1 cellular context compared by ENCODE assay signal in the genomic region with DNA sequence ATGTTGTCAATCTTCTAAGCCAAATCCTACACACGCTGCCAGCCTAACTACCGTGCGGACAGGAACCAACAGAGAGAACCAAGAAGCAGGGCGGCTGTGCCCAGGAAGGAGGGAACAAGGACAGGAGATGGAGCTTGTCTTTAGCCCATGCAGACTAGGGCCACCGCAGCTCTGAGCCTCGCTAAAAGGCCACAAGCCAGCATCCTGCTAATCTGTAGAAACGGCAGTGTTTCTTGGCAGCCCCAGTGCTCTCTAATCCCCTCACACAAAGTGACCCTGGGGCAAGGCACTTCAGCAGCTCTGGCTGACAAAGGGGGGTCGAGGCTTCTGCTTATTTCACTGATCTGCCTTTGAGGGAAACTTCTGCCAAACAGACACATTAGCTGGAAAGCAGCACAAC.
TF ChIP-seq lines count a peak whose summit lies in the region.

No MANE protein-coding gene starts in this region.

TF ChIP-seq in K562, 482 proteins besides CTCF, POLR2A, EP300 and RAD21:
- TF ChIP-seq SMARCA5 (IDR thresholded peaks at IDR 0.05) (no peak), KAT2B (IDR thresholded peaks at IDR 0.05; ENCODE audit: low read depth, low read length) (no peak), MAFF (IDR thresholded peaks at IDR 0.05; ENCODE audit: low read length) (no peak), GTF2F1 (IDR thresholded peaks at IDR 0.05; ENCODE audit: low read depth, low read length) (no peak), EP400 (IDR thresholded peaks at IDR 0.05) (no peak), SIN3B (IDR thresholded peaks at IDR 0.05; ENCODE audit: low read depth) (no peak), FOXA3 (CRISPR knock-in tag; conservative IDR thresholded peaks at IDR 0.05 in 1 of 2, IDR thresholded peaks at IDR 0.05 in 1 of 2) (no peak), SMAD1 (IDR thresholded peaks at IDR 0.05; ENCODE audit: low read depth, low read length, partially characterized antibody) (no peak), GTF2B (IDR thresholded peaks at IDR 0.05; ENCODE audit: extremely low read depth, insufficient read length) (no peak), SNRNP70 (optimal IDR thresholded peaks at IDR 0.05; ENCODE audit: low read depth, low read length) (no peak), ZNF311 (CRISPR knock-in tag; IDR thresholded peaks at IDR 0.05) (no peak), GTF2A2 (tag; IDR thresholded peaks at IDR 0.05) (no peak), ZNF561 (CRISPR knock-in tag; conservative IDR thresholded peaks at IDR 0.05) (no peak), C11orf30 (IDR thresholded peaks at IDR 0.05; ENCODE audit: low read depth) (no peak)
- TF ChIP-seq, protein P1, sequence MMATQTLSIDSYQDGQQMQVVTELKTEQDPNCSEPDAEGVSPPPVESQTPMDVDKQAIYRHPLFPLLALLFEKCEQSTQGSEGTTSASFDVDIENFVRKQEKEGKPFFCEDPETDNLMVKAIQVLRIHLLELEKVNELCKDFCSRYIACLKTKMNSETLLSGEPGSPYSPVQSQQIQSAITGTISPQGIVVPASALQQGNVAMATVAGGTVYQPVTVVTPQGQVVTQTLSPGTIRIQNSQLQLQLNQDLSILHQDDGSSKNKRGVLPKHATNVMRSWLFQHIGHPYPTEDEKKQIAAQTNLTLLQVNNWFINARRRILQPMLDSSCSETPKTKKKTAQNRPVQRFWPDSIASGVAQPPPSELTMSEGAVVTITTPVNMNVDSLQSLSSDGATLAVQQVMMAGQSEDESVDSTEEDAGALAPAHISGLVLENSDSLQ (IDR thresholded peaks at IDR 0.05), result no peak
- TF ChIP-seq, protein P2, sequence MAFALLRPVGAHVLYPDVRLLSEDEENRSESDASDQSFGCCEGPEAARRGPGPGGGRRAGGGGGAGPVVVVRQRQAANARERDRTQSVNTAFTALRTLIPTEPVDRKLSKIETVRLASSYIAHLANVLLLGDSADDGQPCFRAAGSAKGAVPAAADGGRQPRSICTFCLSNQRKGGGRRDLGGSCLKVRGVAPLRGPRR (CRISPR knock-in tag; IDR thresholded peaks at IDR 0.05), result no peak
- TF ChIP-seq, protein P3, sequence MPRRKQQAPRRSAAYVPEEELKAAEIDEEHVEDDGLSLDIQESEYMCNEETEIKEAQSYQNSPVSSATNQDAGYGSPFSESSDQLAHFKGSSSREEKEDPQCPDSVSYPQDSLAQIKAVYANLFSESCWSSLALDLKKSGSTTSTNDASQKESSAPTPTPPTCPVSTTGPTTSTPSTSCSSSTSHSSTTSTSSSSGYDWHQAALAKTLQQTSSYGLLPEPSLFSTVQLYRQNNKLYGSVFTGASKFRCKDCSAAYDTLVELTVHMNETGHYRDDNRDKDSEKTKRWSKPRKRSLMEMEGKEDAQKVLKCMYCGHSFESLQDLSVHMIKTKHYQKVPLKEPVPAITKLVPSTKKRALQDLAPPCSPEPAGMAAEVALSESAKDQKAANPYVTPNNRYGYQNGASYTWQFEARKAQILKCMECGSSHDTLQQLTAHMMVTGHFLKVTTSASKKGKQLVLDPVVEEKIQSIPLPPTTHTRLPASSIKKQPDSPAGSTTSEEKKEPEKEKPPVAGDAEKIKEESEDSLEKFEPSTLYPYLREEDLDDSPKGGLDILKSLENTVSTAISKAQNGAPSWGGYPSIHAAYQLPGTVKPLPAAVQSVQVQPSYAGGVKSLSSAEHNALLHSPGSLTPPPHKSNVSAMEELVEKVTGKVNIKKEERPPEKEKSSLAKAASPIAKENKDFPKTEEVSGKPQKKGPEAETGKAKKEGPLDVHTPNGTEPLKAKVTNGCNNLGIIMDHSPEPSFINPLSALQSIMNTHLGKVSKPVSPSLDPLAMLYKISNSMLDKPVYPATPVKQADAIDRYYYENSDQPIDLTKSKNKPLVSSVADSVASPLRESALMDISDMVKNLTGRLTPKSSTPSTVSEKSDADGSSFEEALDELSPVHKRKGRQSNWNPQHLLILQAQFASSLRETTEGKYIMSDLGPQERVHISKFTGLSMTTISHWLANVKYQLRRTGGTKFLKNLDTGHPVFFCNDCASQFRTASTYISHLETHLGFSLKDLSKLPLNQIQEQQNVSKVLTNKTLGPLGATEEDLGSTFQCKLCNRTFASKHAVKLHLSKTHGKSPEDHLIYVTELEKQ (CRISPR knock-in tag; IDR thresholded peaks at IDR 0.05), result no peak
